1 cellular context compared by ENCODE assay signal in the genomic region with DNA sequence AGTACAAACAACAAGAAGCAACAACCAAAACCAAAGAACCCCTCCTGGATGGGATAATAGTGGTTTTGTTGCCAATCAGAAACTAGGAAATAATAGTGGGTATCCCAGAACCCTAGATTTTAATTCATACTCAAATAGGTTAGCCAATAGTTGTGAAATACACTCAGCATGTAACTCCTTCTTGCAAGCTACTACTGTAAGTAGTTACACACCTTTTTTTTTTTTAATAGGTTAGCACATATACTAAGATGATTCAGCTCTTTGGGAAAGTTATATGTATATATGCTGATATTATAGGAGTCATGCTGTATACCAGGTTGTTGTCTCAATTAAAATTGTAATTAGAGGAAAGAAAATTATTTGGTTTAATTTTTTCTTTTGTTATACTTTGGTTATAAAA.
TF ChIP-seq lines count a peak whose summit lies in the region.

No MANE protein-coding gene starts in this region.

TF ChIP-seq in WTC11, 78 proteins besides CTCF, POLR2A, EP300 and RAD21 (continued from another document):
- TF ChIP-seq, protein P1, sequence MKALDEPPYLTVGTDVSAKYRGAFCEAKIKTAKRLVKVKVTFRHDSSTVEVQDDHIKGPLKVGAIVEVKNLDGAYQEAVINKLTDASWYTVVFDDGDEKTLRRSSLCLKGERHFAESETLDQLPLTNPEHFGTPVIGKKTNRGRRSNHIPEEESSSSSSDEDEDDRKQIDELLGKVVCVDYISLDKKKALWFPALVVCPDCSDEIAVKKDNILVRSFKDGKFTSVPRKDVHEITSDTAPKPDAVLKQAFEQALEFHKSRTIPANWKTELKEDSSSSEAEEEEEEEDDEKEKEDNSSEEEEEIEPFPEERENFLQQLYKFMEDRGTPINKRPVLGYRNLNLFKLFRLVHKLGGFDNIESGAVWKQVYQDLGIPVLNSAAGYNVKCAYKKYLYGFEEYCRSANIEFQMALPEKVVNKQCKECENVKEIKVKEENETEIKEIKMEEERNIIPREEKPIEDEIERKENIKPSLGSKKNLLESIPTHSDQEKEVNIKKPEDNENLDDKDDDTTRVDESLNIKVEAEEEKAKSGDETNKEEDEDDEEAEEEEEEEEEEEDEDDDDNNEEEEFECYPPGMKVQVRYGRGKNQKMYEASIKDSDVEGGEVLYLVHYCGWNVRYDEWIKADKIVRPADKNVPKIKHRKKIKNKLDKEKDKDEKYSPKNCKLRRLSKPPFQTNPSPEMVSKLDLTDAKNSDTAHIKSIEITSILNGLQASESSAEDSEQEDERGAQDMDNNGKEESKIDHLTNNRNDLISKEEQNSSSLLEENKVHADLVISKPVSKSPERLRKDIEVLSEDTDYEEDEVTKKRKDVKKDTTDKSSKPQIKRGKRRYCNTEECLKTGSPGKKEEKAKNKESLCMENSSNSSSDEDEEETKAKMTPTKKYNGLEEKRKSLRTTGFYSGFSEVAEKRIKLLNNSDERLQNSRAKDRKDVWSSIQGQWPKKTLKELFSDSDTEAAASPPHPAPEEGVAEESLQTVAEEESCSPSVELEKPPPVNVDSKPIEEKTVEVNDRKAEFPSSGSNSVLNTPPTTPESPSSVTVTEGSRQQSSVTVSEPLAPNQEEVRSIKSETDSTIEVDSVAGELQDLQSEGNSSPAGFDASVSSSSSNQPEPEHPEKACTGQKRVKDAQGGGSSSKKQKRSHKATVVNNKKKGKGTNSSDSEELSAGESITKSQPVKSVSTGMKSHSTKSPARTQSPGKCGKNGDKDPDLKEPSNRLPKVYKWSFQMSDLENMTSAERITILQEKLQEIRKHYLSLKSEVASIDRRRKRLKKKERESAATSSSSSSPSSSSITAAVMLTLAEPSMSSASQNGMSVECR (CRISPR knock-in tag; IDR thresholded peaks at IDR 0.05; ENCODE audit: borderline replicate concordance), result no peak
- no peak for TF ChIP-seq NR2C2 (CRISPR knock-in tag; IDR thresholded peaks at IDR 0.05)
- TF ChIP-seq JUN (CRISPR knock-in tag; IDR thresholded peaks at IDR 0.05), result no peak
- TF ChIP-seq ZNF512 (CRISPR knock-in tag; IDR thresholded peaks at IDR 0.05; ENCODE audit: borderline replicate concordance), result no peak
